ENCODE assay signal across 1 cellular context in the genomic region with DNA sequence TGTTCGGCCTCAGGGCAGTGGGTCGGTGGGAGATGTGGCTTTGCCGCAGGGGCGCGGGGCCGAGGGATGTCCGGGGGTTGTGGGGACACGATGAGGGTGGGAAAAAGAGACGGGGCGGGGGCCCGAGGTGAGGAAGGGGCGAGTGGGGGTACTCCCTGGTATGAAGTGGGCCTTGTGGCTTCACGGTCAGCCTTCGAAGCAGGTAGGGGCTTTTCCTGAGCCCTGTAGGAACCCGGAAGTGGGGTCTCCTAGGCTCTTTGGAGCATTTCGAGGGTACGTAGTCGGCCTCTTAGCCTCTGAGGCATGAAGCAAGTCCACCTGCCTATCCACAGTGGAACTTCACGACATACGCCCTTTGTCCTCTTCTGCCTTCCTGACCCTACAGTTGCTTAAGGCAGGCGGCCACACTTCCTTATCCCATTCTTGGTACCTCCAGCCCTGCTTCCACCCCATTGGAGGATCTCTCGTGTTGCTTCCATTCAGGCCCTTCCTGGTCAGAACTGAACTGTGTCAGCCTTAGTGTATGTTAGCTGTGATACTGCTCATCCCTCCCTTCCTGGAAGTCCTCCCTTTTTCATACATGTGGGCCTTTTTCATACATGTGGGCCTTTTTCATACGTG.
TF ChIP-seq lines count a peak whose summit lies in the region.

No MANE protein-coding gene starts in this region.

TF ChIP-seq in GM12878, 131 proteins besides CTCF, POLR2A, EP300 and RAD21:
- TF ChIP-seq IRF4 (IDR thresholded peaks at IDR 0.05; ENCODE audit: low read depth, low read length) (0 out of 2 replicates have a peak, but pooled peaks have one; percentile 6), POLR2AphosphoS5 (IDR thresholded peaks at IDR 0.05; ENCODE audit: low read length) (peak; percentile 92), SMAD5 (IDR thresholded peaks at IDR 0.05; ENCODE audit: low read depth) (peak; percentile 12; the same call in 1 of the 2 replicates), PRDM15 (CRISPR knock-in tag; IDR thresholded peaks at IDR 0.05) (0 out of 2 replicates have a peak, but pooled peaks have one; percentile 0), SPI1 (IDR thresholded peaks at IDR 0.05; ENCODE audit: borderline replicate concordance, insufficient read depth, low read depth, low read length) (peak; percentile 46; the same call in 1 of the 2 replicates), NR2F1 (conservative IDR thresholded peaks at IDR 0.05) (no peak), SMARCA5 (IDR thresholded peaks at IDR 0.05) (no peak), EED (IDR thresholded peaks at IDR 0.05; ENCODE audit: low read depth) (no peak), SMAD1 (IDR thresholded peaks at IDR 0.05; ENCODE audit: low read depth, partially characterized antibody) (peak; percentile 30), ZNF687 (IDR thresholded peaks at IDR 0.05) (no peak), PML (IDR thresholded peaks at IDR 0.05; ENCODE audit: low read length) (0 out of 2 replicates have a peak, but pooled peaks have one; percentile 8), MXI1 (IDR thresholded peaks at IDR 0.05; ENCODE audit: low read depth, low read length) (no peak), YBX1 (IDR thresholded peaks at IDR 0.05) (no peak), SIN3A (IDR thresholded peaks at IDR 0.05; ENCODE audit: low read depth, low read length) (peak; percentile 32; the same call in 1 of the 2 replicates), IKZF2 (IDR thresholded peaks at IDR 0.05) (0 out of 4 replicates have a peak, but pooled peaks of 1 of the 2 experiments have one; percentile 22), YY1 (IDR thresholded peaks at IDR 0.05; ENCODE audit: low read depth, low read length) (0 out of 2 replicates have a peak, but pooled peaks have one; percentile 8), BCL3 (IDR thresholded peaks at IDR 0.05; ENCODE audit: borderline replicate concordance, insufficient read depth, low read depth, low read length, poor library complexity, severe bottlenecking) (no peak), ZNF622 (IDR thresholded peaks at IDR 0.05) (no peak), MEF2B (IDR thresholded peaks at IDR 0.05; ENCODE audit: partially characterized antibody, poor library complexity, severe bottlenecking) (peak; percentile 51)
- TF ChIP-seq, protein P1, sequence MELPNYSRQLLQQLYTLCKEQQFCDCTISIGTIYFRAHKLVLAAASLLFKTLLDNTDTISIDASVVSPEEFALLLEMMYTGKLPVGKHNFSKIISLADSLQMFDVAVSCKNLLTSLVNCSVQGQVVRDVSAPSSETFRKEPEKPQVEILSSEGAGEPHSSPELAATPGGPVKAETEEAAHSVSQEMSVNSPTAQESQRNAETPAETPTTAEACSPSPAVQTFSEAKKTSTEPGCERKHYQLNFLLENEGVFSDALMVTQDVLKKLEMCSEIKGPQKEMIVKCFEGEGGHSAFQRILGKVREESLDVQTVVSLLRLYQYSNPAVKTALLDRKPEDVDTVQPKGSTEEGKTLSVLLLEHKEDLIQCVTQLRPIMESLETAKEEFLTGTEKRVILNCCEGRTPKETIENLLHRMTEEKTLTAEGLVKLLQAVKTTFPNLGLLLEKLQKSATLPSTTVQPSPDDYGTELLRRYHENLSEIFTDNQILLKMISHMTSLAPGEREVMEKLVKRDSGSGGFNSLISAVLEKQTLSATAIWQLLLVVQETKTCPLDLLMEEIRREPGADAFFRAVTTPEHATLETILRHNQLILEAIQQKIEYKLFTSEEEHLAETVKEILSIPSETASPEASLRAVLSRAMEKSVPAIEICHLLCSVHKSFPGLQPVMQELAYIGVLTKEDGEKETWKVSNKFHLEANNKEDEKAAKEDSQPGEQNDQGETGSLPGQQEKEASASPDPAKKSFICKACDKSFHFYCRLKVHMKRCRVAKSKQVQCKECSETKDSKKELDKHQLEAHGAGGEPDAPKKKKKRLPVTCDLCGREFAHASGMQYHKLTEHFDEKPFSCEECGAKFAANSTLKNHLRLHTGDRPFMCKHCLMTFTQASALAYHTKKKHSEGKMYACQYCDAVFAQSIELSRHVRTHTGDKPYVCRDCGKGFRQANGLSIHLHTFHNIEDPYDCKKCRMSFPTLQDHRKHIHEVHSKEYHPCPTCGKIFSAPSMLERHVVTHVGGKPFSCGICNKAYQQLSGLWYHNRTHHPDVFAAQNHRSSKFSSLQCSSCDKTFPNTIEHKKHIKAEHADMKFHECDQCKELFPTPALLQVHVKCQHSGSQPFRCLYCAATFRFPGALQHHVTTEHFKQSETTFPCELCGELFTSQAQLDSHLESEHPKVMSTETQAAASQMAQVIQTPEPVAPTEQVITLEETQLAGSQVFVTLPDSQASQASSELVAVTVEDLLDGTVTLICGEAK (IDR thresholded peaks at IDR 0.05; ENCODE audit: borderline replicate concordance): peak; percentile 7; the same call in 1 of the 2 replicates
- TF ChIP-seq, protein P2, sequence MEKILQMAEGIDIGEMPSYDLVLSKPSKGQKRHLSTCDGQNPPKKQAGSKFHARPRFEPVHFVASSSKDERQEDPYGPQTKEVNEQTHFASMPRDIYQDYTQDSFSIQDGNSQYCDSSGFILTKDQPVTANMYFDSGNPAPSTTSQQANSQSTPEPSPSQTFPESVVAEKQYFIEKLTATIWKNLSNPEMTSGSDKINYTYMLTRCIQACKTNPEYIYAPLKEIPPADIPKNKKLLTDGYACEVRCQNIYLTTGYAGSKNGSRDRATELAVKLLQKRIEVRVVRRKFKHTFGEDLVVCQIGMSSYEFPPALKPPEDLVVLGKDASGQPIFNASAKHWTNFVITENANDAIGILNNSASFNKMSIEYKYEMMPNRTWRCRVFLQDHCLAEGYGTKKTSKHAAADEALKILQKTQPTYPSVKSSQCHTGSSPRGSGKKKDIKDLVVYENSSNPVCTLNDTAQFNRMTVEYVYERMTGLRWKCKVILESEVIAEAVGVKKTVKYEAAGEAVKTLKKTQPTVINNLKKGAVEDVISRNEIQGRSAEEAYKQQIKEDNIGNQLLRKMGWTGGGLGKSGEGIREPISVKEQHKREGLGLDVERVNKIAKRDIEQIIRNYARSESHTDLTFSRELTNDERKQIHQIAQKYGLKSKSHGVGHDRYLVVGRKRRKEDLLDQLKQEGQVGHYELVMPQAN (conservative IDR thresholded peaks at IDR 0.05): 0 out of 2 replicates have a peak, but pooled peaks have one; percentile 64
